ENCODE assay signal across 1 cellular context in the genomic region with DNA sequence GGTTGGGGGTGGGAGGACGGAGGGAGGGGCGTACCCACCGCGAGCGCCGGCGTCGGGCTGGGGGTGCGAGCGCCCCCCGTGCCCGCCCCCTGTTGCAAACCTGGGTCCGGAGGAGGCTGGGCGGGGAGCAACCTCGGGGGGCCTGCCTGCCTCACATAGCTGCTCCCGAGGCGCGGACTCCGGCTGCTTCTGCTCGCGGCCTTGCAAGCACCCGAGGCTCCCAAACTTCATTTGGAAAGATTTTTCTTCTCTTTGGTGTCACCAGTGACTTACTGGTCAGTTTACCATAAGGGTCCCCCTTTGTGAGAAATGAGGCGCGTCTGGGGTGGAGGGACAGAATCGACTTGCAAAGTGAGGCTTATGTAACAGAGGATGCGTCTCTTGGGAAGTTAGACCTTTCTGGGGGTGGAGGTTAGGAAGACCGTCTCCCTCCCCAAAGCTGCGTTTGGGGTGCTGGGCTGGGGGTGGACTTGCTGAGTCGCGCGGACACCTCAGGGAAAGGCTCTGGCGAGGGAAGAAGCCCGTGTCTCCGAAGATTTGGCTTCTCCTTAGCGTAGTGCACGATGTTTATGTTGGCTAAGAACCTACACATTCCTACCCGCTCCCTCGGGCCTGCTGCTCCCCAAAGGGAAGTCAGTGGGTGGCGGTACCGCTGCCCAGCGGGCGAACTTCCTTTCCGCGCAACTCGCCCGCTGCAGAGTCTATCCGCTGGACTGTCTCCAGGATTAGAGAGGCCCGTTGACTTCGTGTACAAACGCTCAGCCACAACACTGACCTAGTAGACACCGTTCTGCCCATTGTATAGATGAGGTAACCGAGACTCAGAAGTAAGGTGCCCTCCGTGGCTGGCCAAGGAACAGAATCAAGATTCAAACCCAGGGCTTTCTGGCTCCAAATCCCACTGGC.
TF ChIP-seq lines count a peak whose summit lies in the region.

No MANE protein-coding gene starts in this region.

TF ChIP-seq in HepG2, 621 proteins besides CTCF, POLR2A, EP300 and RAD21 (continued from another document and continues in another):
- TF ChIP-seq ZNF569 (CRISPR knock-in tag; IDR thresholded peaks at IDR 0.05; ENCODE audit: borderline replicate concordance) (no peak), ZNF784 (CRISPR knock-in tag; IDR thresholded peaks at IDR 0.05; ENCODE audit: borderline replicate concordance) (no peak; the same call in 1 of the 2 replicates), MIER3 (CRISPR knock-in tag; IDR thresholded peaks at IDR 0.05; ENCODE audit: borderline replicate concordance) (no peak), BRCA1 (CRISPR knock-in tag; IDR thresholded peaks at IDR 0.05) (no peak), SALL1 (CRISPR knock-in tag; IDR thresholded peaks at IDR 0.05) (0 out of 2 replicates have a peak, but pooled peaks have one; percentile 1), ZNF619 (CRISPR knock-in tag; IDR thresholded peaks at IDR 0.05) (no peak), CHCHD3 (CRISPR knock-in tag; IDR thresholded peaks at IDR 0.05) (peak; percentile 52; the same call in 1 of the 2 replicates), KMT2A (CRISPR knock-in tag; IDR thresholded peaks at IDR 0.05) (0 out of 2 replicates have a peak, but pooled peaks have one; percentile 39), ZNF574 (CRISPR knock-in tag; IDR thresholded peaks at IDR 0.05) (no peak), ZNF7 (CRISPR knock-in tag; IDR thresholded peaks at IDR 0.05) (no peak), TCF12 (IDR thresholded peaks at IDR 0.05) (no peak), TCF12 (CRISPR knock-in tag; IDR thresholded peaks at IDR 0.05) (0 out of 2 replicates have a peak, but pooled peaks have one; percentile 3), ETV5 (CRISPR knock-in tag; IDR thresholded peaks at IDR 0.05; ENCODE audit: borderline replicate concordance) (no peak), TFDP1 (CRISPR knock-in tag; IDR thresholded peaks at IDR 0.05; ENCODE audit: borderline replicate concordance) (no peak), ATF7-NPFF (CRISPR knock-in tag; IDR thresholded peaks at IDR 0.05; ENCODE audit: low read depth) (no peak; the same call in 1 of the 2 replicates), SMYD3 (CRISPR knock-in tag; IDR thresholded peaks at IDR 0.05) (no peak), YEATS2 (CRISPR knock-in tag; IDR thresholded peaks at IDR 0.05; ENCODE audit: borderline replicate concordance) (no peak), ZSCAN22 (CRISPR knock-in tag; IDR thresholded peaks at IDR 0.05) (no peak), ASH2L (IDR thresholded peaks at IDR 0.05; ENCODE audit: insufficient read length, low read depth, low read length) (peak; percentile 36), IRX3 (CRISPR knock-in tag; IDR thresholded peaks at IDR 0.05; ENCODE audit: borderline replicate concordance, low read depth) (no peak), ZNF101 (CRISPR knock-in tag; IDR thresholded peaks at IDR 0.05; ENCODE audit: borderline replicate concordance, low read depth) (no peak), SP2 (CRISPR knock-in tag; IDR thresholded peaks at IDR 0.05) (0 out of 2 replicates have a peak, but pooled peaks have one; percentile 17), XBP1 (CRISPR knock-in tag; IDR thresholded peaks at IDR 0.05) (no peak), ATM (IDR thresholded peaks at IDR 0.05; ENCODE audit: borderline replicate concordance) (no peak), RBFOX2 (IDR thresholded peaks at IDR 0.05; ENCODE audit: low read depth, low read length) (peak; percentile 6; the same call in 1 of the 2 replicates), ELF3 (CRISPR knock-in tag; IDR thresholded peaks at IDR 0.05) (no peak), GATAD1 (CRISPR knock-in tag; IDR thresholded peaks at IDR 0.05) (0 out of 2 replicates have a peak, but pooled peaks have one; percentile 4), ZNF33B (CRISPR knock-in tag; IDR thresholded peaks at IDR 0.05) (no peak), ZNF879 (CRISPR knock-in tag; IDR thresholded peaks at IDR 0.05) (0 out of 2 replicates have a peak, but pooled peaks have one; percentile 24), ZNF556 (CRISPR knock-in tag; IDR thresholded peaks at IDR 0.05; ENCODE audit: borderline replicate concordance) (0 out of 2 replicates have a peak, but pooled peaks have one; percentile 4), RAD51 (IDR thresholded peaks at IDR 0.05; ENCODE audit: borderline replicate concordance) (no peak), SRSF9 (IDR thresholded peaks at IDR 0.05; ENCODE audit: borderline replicate concordance, insufficient read depth, low read depth, low read length, poor library complexity, severe bottlenecking) (no peak), RBAK (CRISPR knock-in tag; IDR thresholded peaks at IDR 0.05) (no peak), AHR (CRISPR knock-in tag; IDR thresholded peaks at IDR 0.05) (peak; percentile 19; the same call in 1 of the 2 replicates), ARID4A (CRISPR knock-in tag; IDR thresholded peaks at IDR 0.05; ENCODE audit: borderline replicate concordance) (peak; percentile 4; the same call in 1 of the 2 replicates), MAZ (IDR thresholded peaks at IDR 0.05; ENCODE audit: borderline replicate concordance, low read depth, low read length) (no peak), MAZ (CRISPR knock-in tag; IDR thresholded peaks at IDR 0.05; ENCODE audit: low read depth) (no peak)
- TF ChIP-seq, protein P1, sequence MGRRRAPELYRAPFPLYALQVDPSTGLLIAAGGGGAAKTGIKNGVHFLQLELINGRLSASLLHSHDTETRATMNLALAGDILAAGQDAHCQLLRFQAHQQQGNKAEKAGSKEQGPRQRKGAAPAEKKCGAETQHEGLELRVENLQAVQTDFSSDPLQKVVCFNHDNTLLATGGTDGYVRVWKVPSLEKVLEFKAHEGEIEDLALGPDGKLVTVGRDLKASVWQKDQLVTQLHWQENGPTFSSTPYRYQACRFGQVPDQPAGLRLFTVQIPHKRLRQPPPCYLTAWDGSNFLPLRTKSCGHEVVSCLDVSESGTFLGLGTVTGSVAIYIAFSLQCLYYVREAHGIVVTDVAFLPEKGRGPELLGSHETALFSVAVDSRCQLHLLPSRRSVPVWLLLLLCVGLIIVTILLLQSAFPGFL (CRISPR knock-in tag; IDR thresholded peaks at IDR 0.05) = no peak
- TF ChIP-seq, protein P2, sequence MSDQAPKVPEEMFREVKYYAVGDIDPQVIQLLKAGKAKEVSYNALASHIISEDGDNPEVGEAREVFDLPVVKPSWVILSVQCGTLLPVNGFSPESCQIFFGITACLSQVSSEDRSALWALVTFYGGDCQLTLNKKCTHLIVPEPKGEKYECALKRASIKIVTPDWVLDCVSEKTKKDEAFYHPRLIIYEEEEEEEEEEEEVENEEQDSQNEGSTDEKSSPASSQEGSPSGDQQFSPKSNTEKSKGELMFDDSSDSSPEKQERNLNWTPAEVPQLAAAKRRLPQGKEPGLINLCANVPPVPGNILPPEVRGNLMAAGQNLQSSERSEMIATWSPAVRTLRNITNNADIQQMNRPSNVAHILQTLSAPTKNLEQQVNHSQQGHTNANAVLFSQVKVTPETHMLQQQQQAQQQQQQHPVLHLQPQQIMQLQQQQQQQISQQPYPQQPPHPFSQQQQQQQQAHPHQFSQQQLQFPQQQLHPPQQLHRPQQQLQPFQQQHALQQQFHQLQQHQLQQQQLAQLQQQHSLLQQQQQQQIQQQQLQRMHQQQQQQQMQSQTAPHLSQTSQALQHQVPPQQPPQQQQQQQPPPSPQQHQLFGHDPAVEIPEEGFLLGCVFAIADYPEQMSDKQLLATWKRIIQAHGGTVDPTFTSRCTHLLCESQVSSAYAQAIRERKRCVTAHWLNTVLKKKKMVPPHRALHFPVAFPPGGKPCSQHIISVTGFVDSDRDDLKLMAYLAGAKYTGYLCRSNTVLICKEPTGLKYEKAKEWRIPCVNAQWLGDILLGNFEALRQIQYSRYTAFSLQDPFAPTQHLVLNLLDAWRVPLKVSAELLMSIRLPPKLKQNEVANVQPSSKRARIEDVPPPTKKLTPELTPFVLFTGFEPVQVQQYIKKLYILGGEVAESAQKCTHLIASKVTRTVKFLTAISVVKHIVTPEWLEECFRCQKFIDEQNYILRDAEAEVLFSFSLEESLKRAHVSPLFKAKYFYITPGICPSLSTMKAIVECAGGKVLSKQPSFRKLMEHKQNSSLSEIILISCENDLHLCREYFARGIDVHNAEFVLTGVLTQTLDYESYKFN (CRISPR knock-in tag; conservative IDR thresholded peaks at IDR 0.05) = no peak
- TF ChIP-seq, protein P3, sequence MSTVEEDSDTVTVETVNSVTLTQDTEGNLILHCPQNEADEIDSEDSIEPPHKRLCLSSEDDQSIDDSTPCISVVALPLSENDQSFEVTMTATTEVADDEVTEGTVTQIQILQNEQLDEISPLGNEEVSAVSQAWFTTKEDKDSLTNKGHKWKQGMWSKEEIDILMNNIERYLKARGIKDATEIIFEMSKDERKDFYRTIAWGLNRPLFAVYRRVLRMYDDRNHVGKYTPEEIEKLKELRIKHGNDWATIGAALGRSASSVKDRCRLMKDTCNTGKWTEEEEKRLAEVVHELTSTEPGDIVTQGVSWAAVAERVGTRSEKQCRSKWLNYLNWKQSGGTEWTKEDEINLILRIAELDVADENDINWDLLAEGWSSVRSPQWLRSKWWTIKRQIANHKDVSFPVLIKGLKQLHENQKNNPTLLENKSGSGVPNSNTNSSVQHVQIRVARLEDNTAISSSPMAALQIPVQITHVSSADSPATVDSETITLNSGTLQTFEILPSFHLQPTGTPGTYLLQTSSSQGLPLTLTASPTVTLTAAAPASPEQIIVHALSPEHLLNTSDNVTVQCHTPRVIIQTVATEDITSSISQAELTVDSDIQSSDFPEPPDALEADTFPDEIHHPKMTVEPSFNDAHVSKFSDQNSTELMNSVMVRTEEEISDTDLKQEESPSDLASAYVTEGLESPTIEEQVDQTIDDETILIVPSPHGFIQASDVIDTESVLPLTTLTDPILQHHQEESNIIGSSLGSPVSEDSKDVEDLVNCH (CRISPR knock-in tag; IDR thresholded peaks at IDR 0.05) = no peak
- TF ChIP-seq, protein P4, sequence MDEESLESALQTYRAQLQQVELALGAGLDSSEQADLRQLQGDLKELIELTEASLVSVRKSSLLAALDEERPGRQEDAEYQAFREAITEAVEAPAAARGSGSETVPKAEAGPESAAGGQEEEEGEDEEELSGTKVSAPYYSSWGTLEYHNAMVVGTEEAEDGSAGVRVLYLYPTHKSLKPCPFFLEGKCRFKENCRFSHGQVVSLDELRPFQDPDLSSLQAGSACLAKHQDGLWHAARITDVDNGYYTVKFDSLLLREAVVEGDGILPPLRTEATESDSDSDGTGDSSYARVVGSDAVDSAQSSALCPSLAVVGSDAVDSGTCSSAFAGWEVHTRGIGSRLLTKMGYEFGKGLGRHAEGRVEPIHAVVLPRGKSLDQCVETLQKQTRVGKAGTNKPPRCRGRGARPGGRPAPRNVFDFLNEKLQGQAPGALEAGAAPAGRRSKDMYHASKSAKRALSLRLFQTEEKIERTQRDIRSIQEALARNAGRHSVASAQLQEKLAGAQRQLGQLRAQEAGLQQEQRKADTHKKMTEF (CRISPR knock-in tag; IDR thresholded peaks at IDR 0.05) = no peak
